10 cellular contexts compared by ENCODE assay signal in genomic region chr9:127204771-127205470, GRCh38. TPM values are rescaled to one million over a fixed set of nuclear protein-coding genes. Genes with fewer than 3 reads are reported as not detected.
DNase-seq lines count a peak whose midpoint lies in the region; ATAC-seq and TF ChIP-seq lines count a peak whose summit lies in the region.
"Had no signal": no experiment of that assay in that cellular context is flagged by ENCODE, and none has a peak within 500 bp of the region (broad histone marks: within the 10 kb centered on the region; RNA-seq: fewer than 3 reads in every experiment).

No MANE protein-coding gene starts in this region.

- H3K36me3 Mint-ChIP-seq in activated naive CD8-positive, alpha-beta T cell treated with anti-CD3 and anti-CD28 coated beads, Interleukin-2, amount 50 U/mL, for 24 hours (ENCODE audit: low read depth): no peaks in the 10 kb centered on the region
- no peaks in the 10 kb centered on the region for H3K36me3 Mint-ChIP-seq in activated naive CD8-positive, alpha-beta T cell treated with anti-CD3 and anti-CD28 coated beads for 36 hours

- DNase-seq in activated naive CD8-positive, alpha-beta T cell treated with anti-CD3 and anti-CD28 coated beads, Interleukin-2, amount 50 U/mL, for 24 hours: no peak
- no peak for DNase-seq in activated naive CD8-positive, alpha-beta T cell treated with anti-CD3 and anti-CD28 coated beads for 36 hours
- peak; percentile 45 for DNase-seq in fibroblast of mammary gland (ENCODE audit: low read depth)
- DNase-seq in tibial artery: no peak
- DNase-seq in GM10266 (ENCODE audit: extremely low spot score): no peak
- DNase-seq in stimulated activated naive CD4-positive, alpha-beta T cell (lab: John Stamatoyannopoulos, UW): no peak
- DNase-seq in SKM-1 treated with dmso at 0.1 percent for 144 hours (lab: John Stamatoyannopoulos, UW; ENCODE audit: unreplicated experiment): no peak
- DNase-seq: CD4-positive, CD25-positive, alpha-beta regulatory T cell had no signal

- intact Hi-C loops in tibial artery (cut with DNase I; ENCODE audit: low total_unique reads): loop anchor here (5.0 kb wide), 1 partner anchor 243 kb away; no protein-coding TSS in a partner anchor

- no peaks in the 10 kb centered on the region for H3K9me2 ChIP-seq in OCI-LY1 (ENCODE audit: low read depth, low read length)

- no peak overlapping the region for H3K4me2 ChIP-seq in OCI-LY1 (ENCODE audit: low read length)

- H3K4me1 Mint-ChIP-seq in activated naive CD8-positive, alpha-beta T cell treated with anti-CD3 and anti-CD28 coated beads, Interleukin-2, amount 50 U/mL, for 24 hours: no peaks in the 10 kb centered on the region
- peaks cover 9% of the 10 kb centered on the region for H3K4me1 Mint-ChIP-seq in activated naive CD8-positive, alpha-beta T cell treated with anti-CD3 and anti-CD28 coated beads for 36 hours

- no peak overlapping the region for H2AFZ ChIP-seq in OCI-LY1 (ENCODE audit: low read length)

- no peak overlapping the region for H3K9ac ChIP-seq in OCI-LY1 (ENCODE audit: low read length)

- H3K4me1 ChIP-seq in OCI-LY1 (ENCODE audit: insufficient read depth, low read length, severe bottlenecking) (no peaks in the 10 kb centered on the region), tibial artery (no peaks in the 10 kb centered on the region)

- no peak overlapping the region for H3K27ac Mint-ChIP-seq in activated naive CD8-positive, alpha-beta T cell treated with anti-CD3 and anti-CD28 coated beads, Interleukin-2, amount 50 U/mL, for 24 hours
- H3K27ac Mint-ChIP-seq in activated naive CD8-positive, alpha-beta T cell treated with anti-CD3 and anti-CD28 coated beads for 36 hours: no peak overlapping the region
- H3K27ac Mint-ChIP-seq: CD4-positive, CD25-positive, alpha-beta regulatory T cell had no signal

- no peak overlapping the region for H3K4me3 Mint-ChIP-seq in activated naive CD8-positive, alpha-beta T cell treated with anti-CD3 and anti-CD28 coated beads, Interleukin-2, amount 50 U/mL, for 24 hours
- H3K4me3 Mint-ChIP-seq in activated naive CD8-positive, alpha-beta T cell treated with anti-CD3 and anti-CD28 coated beads for 36 hours: no peak overlapping the region
- H3K4me3 Mint-ChIP-seq: CD4-positive, CD25-positive, alpha-beta regulatory T cell had no signal

- peaks cover 1% of the 10 kb centered on the region for H3K27me3 Mint-ChIP-seq in activated naive CD8-positive, alpha-beta T cell treated with anti-CD3 and anti-CD28 coated beads, Interleukin-2, amount 50 U/mL, for 24 hours
- H3K27me3 Mint-ChIP-seq in activated naive CD8-positive, alpha-beta T cell treated with anti-CD3 and anti-CD28 coated beads for 36 hours: peaks cover 7% of the 10 kb centered on the region
- H3K27me3 Mint-ChIP-seq: CD4-positive, CD25-positive, alpha-beta regulatory T cell had no signal

- peak; percentile 33 for ATAC-seq in activated naive CD8-positive, alpha-beta T cell treated with anti-CD3 and anti-CD28 coated beads, Interleukin-2, amount 50 U/mL, for 24 hours

- no peak overlapping the region for H3K4me3 ChIP-seq in OCI-LY1 (ENCODE audit: low read depth, low read length, poor library complexity, severe bottlenecking)
- H3K4me3 ChIP-seq in fibroblast of mammary gland (ENCODE audit: control insufficient read depth, low read depth, low read length): no peak overlapping the region
- no peak overlapping the region for H3K4me3 ChIP-seq in tibial artery
- H3K4me3 ChIP-seq: lung had no signal

- H3K36me3 ChIP-seq in OCI-LY1 (ENCODE audit: insufficient read depth, low read length) (no peaks in the 10 kb centered on the region), tibial artery (peaks cover 0 to 4% (median 0%) of the 10 kb centered on the region in 3 donors)

- no peaks in the 10 kb centered on the region for H3K9me3 ChIP-seq in OCI-LY1 (ENCODE audit: low read length)
- H3K9me3 ChIP-seq in tibial artery: no peaks in the 10 kb centered on the region

- no peaks in the 10 kb centered on the region for H3K79me2 ChIP-seq in OCI-LY1 (ENCODE audit: insufficient read depth, low read length)

- H3K9me3 Mint-ChIP-seq in activated naive CD8-positive, alpha-beta T cell treated with anti-CD3 and anti-CD28 coated beads, Interleukin-2, amount 50 U/mL, for 24 hours: no peaks in the 10 kb centered on the region
- H3K9me3 Mint-ChIP-seq in activated naive CD8-positive, alpha-beta T cell treated with anti-CD3 and anti-CD28 coated beads for 36 hours: no peaks in the 10 kb centered on the region

- no peaks in the 10 kb centered on the region for H3F3A ChIP-seq in OCI-LY1 (ENCODE audit: insufficient read depth, low read length)

- H4K20me1 ChIP-seq in OCI-LY1 (ENCODE audit: insufficient read depth, low read length): no peaks in the 10 kb centered on the region

- H3K27me3 ChIP-seq in OCI-LY1 (ENCODE audit: insufficient read depth, low read length) (peaks cover 5% of the 10 kb centered on the region; the same call in 1 of the 2 replicates), tibial artery (no peaks in the 10 kb centered on the region)

- H3K27ac ChIP-seq in OCI-LY1 (ENCODE audit: low read depth, low read length, poor library complexity, severe bottlenecking): no peak overlapping the region
- no peak overlapping the region for H3K27ac ChIP-seq in tibial artery

- TF ChIP-seq CTCF in OCI-LY1 (IDR thresholded peaks at IDR 0.05; ENCODE audit: low read length): peak; percentile 30
- peak; percentile 28 for TF ChIP-seq CTCF in fibroblast of mammary gland (conservative IDR thresholded peaks at IDR 0.05; ENCODE audit: control insufficient read depth, insufficient read depth, low read depth, low read length)
- peak; percentile 28 to 46 for TF ChIP-seq CTCF in tibial artery (IDR thresholded peaks at IDR 0.05)
- TF ChIP-seq CTCF in GM10266 (IDR thresholded peaks at IDR 0.05; ENCODE audit: control insufficient read depth, insufficient read depth, low read depth, missing control alignments): no peak

RNA-seq across cellular contexts. Expression of gene GARNL3, which starts 59.7 kb away (rescaled TPM):
- 1 to 10 TPM; 2.0 TPM for total RNA-seq in activated naive CD8-positive, alpha-beta T cell treated with anti-CD3 and anti-CD28 coated beads for 36 hours
